In the genomic region with DNA sequence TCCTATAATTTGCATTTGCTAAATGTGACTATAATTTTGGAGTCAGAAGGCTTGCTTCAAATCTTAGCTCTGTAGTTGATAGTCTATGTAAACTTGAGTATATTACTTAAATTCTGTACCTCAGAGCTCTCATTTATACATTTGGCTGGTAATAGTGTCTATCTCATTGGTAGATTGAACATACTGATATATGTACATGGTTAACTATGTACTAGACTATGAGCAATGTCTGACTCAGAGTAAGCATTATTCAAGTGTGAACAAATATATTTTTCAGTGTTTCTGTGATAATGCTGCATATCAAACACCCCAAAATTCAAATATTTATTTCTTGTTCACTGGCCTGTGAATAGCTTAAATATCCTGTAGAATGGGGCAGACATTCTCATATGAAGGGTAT, we compare ENCODE assay signal across 25 cellular contexts.
"Had no signal": no experiment of that assay in that cellular context is flagged by ENCODE, and none has a peak within 500 bp of the region (broad histone marks: within the 10 kb centered on the region; RNA-seq: fewer than 3 reads in every experiment).

No MANE protein-coding gene starts in this region.

- DNase-seq: islet precursor cell; left ventricle myocardium inferior; mesendoderm; naive B cell; natural killer cell; nephron progenitor cell; occipital lobe; psoas muscle; right lobe of liver; stimulated activated CD4-positive, alpha-beta T cell treated with anti-CD3 and anti-CD28 coated beads, Interleukin-1b, Interleukin-23, amount 100 ng/mL, for 48 hours; stimulated activated CD4-positive, alpha-beta T cell treated with anti-CD3 and anti-CD28 coated beads, Interleukin-2, amount 100 ng/mL, for 48 hours; stimulated activated CD4-positive, alpha-beta T cell treated with anti-CD3 and anti-CD28 coated beads, Interleukin-4, amount 100 ng/mL, for 4 hours; stimulated activated CD8-positive, alpha-beta memory T cell treated with anti-CD3 and anti-CD28 coated beads, Interleukin-4, amount 100 ng/mL, for 48 hours; stimulated activated naive CD4-positive, alpha-beta T cell treated with Interleukin-2 at 50 U/mL for 16 hours; stimulated activated naive CD8-positive, alpha-beta T cell treated with anti-CD3 and anti-CD28 coated beads, Interleukin-15, amount 100 ng/mL, for 72 hours; substantia nigra; uterus had no signal

- H3K4me1 ChIP-seq: left ventricle myocardium inferior, neural progenitor cell, parathyroid adenoma, psoas muscle, right atrium auricular region, right lobe of liver, tibial nerve, uterus had no signal

- H3K36me3 ChIP-seq: left ventricle myocardium inferior, neural progenitor cell, neutrophil, right atrium auricular region, right lobe of liver, tibial nerve, uterus had no signal

- H3K9me3 ChIP-seq: neutrophil, right atrium auricular region, right lobe of liver, uterus had no signal

- H3K27me3 ChIP-seq: neural progenitor cell, neutrophil, right atrium auricular region, right lobe of liver, tibial nerve, uterus had no signal

- H3K4me3 ChIP-seq: left ventricle myocardium inferior, lung, neural progenitor cell, psoas muscle, right atrium auricular region, right lobe of liver, smooth muscle cell, tibial nerve, uterus had no signal

- ATAC-seq: natural killer cell; psoas muscle; right lobe of liver; stimulated activated memory B cell treated with anti-CD40 and anti-IgM and Interleukin-4, amounts not matched to agents 10 μg/mL and 1 μg/mL and 100 μg/mL, for 72 hours; stimulated activated naive CD8-positive, alpha-beta T cell treated with anti-CD3 and anti-CD28 coated beads, Interleukin-15, amount 100 ng/mL, for 72 hours had no signal

- H3K27ac ChIP-seq: left ventricle myocardium inferior, neural progenitor cell, neutrophil, parathyroid adenoma, psoas muscle, right atrium auricular region, right lobe of liver, tibial nerve, uterus had no signal
